Comparison of ENCODE assay signal across 32 cellular contexts in the genomic region with DNA sequence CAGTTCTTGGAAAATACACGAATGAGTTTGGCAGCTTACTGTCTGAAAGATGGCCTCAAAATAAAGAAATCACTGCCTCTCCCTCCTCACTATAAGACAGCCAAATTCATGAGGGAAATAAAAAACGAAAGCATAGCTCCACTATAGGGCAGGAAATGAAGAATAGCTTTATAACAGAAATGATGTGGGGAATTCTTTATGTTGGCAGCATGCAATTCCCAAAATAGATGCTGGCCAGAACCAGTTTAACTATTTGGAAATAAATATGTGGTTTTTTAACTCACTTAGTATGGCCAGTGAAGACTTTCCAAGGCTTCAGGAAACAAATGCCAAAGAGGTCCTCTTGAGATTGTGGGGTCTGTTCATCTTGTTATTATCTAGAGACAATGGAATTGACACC.
"Had no signal": no experiment of that assay in that cellular context is flagged by ENCODE, and none has a peak within 500 bp of the region (broad histone marks: within the 10 kb centered on the region; RNA-seq: fewer than 3 reads in every experiment).

No MANE protein-coding gene starts in this region.

- H3K4me1 ChIP-seq: adrenal gland, gastroesophageal sphincter had no signal

- H3K4me3 ChIP-seq: adrenal gland, esophagus muscularis mucosa, gastroesophageal sphincter had no signal

- H3K4me3 Mint-ChIP-seq: activated CD4-positive, alpha-beta memory T cell treated with anti-CD3 and anti-CD28 coated beads for 36 hours; activated CD4-positive, alpha-beta T cell treated with anti-CD3 and anti-CD28 coated beads for 36 hours; activated CD4-positive, alpha-beta T cell treated with anti-CD3 and anti-CD28 coated beads, Interleukin-2, amount 10 ng/mL, durations not matched to agents 24 days and 14 days; activated CD8-positive, alpha-beta memory T cell treated with anti-CD3 and anti-CD28 coated beads, Interleukin-2, amount 10 ng/mL, durations not matched to agents 7 days and 5 days; activated CD8-positive, alpha-beta T cell treated with anti-CD3 and anti-CD28 coated beads, Interleukin-2, amount 10 ng/mL, durations not matched to agents 7 days and 5 days; activated naive CD4-positive, alpha-beta T cell treated with anti-CD3 and anti-CD28 coated beads for 36 hours; activated naive CD4-positive, alpha-beta T cell treated with anti-CD3 and anti-CD28 coated beads, Interleukin-2, amount 50 U/mL, for 24 hours; activated naive CD8-positive, alpha-beta T cell treated with anti-CD3 and anti-CD28 coated beads for 36 hours; activated naive CD8-positive, alpha-beta T cell treated with anti-CD3 and anti-CD28 coated beads, Interleukin-2, amount 50 U/mL, for 24 hours; activated T-helper 1 cell treated with anti-CD3 and anti-CD28 coated beads, Interleukin-12 subunit alpha, Interleukin-12 subunit beta, Interleukin-2, Interleukin-4 antibody, amounts not matched to agents 30 ng/mL and 10 ng/mL and 1 ng/mL, durations not matched to agents 14 hours and 24 hours and 36 hours; central memory CD8-positive, alpha-beta T cell; effector memory CD8-positive, alpha-beta T cell had no signal

- H3K36me3 ChIP-seq: adrenal gland, brain microvascular endothelial cell, esophagus muscularis mucosa, gastroesophageal sphincter had no signal

- H3K4me1 Mint-ChIP-seq: activated CD4-positive, alpha-beta T cell treated with anti-CD3 and anti-CD28 coated beads for 36 hours; activated CD4-positive, alpha-beta T cell treated with anti-CD3 and anti-CD28 coated beads, Interleukin-2, amount 10 ng/mL, durations not matched to agents 24 days and 14 days; activated CD8-positive, alpha-beta memory T cell treated with anti-CD3 and anti-CD28 coated beads, Interleukin-2, amount 10 ng/mL, durations not matched to agents 7 days and 5 days; activated naive CD4-positive, alpha-beta T cell treated with anti-CD3 and anti-CD28 coated beads, Interleukin-2, amount 50 U/mL, for 24 hours; activated naive CD8-positive, alpha-beta T cell treated with anti-CD3 and anti-CD28 coated beads for 36 hours; activated naive CD8-positive, alpha-beta T cell treated with anti-CD3 and anti-CD28 coated beads, Interleukin-2, amount 50 U/mL, for 24 hours; central memory CD8-positive, alpha-beta T cell had no signal

- H3K9me3 ChIP-seq: adrenal gland, esophagus muscularis mucosa, gastroesophageal sphincter had no signal

- H3K27ac ChIP-seq: adrenal gland, brain microvascular endothelial cell, esophagus muscularis mucosa, gastroesophageal sphincter had no signal

- DNase-seq: activated CD4-positive, alpha-beta memory T cell treated with anti-CD3 and anti-CD28 coated beads for 36 hours; activated CD4-positive, alpha-beta T cell treated with anti-CD3 and anti-CD28 coated beads for 36 hours; activated CD4-positive, alpha-beta T cell treated with anti-CD3 and anti-CD28 coated beads, Interleukin-2, amount 10 ng/mL, durations not matched to agents 24 days and 14 days; activated CD4-positive, CD25-positive, alpha-beta regulatory T cell; activated CD4-positive, CD25-positive, alpha-beta regulatory T cell treated with anti-CD3 and anti-CD28 coated beads, Interleukin-2, amount 50 U/mL, for 72 hours; activated CD8-positive, alpha-beta memory T cell treated with anti-CD3 and anti-CD28 coated beads, Interleukin-2, amount 10 ng/mL, durations not matched to agents 7 days and 5 days; activated CD8-positive, alpha-beta memory T cell treated with anti-CD3 and anti-CD28 coated beads, Interleukin-2, amount 50 U/mL, for 4 hours; activated CD8-positive, alpha-beta T cell treated with anti-CD3 and anti-CD28 coated beads, Interleukin-2, amount 10 ng/mL, durations not matched to agents 7 days and 5 days; activated effector memory CD4-positive, alpha-beta T cell treated with anti-CD3 and anti-CD28 coated beads, Interleukin-2, amount 50 U/mL, for 16 hours; activated naive CD4-positive, alpha-beta T cell treated with anti-CD3 and anti-CD28 coated beads for 36 hours; activated naive CD8-positive, alpha-beta T cell treated with anti-CD3 and anti-CD28 coated beads for 36 hours; activated naive CD8-positive, alpha-beta T cell treated with anti-CD3 and anti-CD28 coated beads, Interleukin-2, amount 50 U/mL, for 24 hours; activated T-cell treated with anti-CD3 and anti-CD28 coated beads, Interleukin-2, amount 50 U/mL, for 1 hour; activated T-cell treated with anti-CD3 and anti-CD28 coated beads, Interleukin-2, amount 50 U/mL, for 48 hours; adrenal gland; amygdala; aorta; brain microvascular endothelial cell; cortex of kidney; dermis blood vessel endothelial cell; effector CD4-positive, alpha-beta T cell; effector memory CD8-positive, alpha-beta T cell; erythroblast; foreskin melanocyte; head of caudate nucleus; T-helper 2 cell had no signal

- ATAC-seq: activated CD4-positive, alpha-beta T cell treated with anti-CD3 and anti-CD28 coated beads for 36 hours; activated CD8-positive, alpha-beta memory T cell treated with anti-CD3 and anti-CD28 coated beads, Interleukin-2, amount 10 ng/mL, durations not matched to agents 7 days and 5 days; activated CD8-positive, alpha-beta T cell treated with anti-CD3 and anti-CD28 coated beads, Interleukin-2, amount 10 ng/mL, durations not matched to agents 7 days and 5 days; activated naive CD8-positive, alpha-beta T cell treated with anti-CD3 and anti-CD28 coated beads, Interleukin-2, amount 50 U/mL, for 24 hours; effector memory CD8-positive, alpha-beta T cell; gastroesophageal sphincter had no signal

- H3K27me3 Mint-ChIP-seq: activated CD4-positive, alpha-beta memory T cell treated with anti-CD3 and anti-CD28 coated beads for 36 hours; activated CD4-positive, alpha-beta T cell treated with anti-CD3 and anti-CD28 coated beads for 36 hours; activated CD4-positive, alpha-beta T cell treated with anti-CD3 and anti-CD28 coated beads, Interleukin-2, amount 10 ng/mL, durations not matched to agents 24 days and 14 days; activated CD8-positive, alpha-beta memory T cell treated with anti-CD3 and anti-CD28 coated beads, Interleukin-2, amount 10 ng/mL, durations not matched to agents 7 days and 5 days; activated naive CD4-positive, alpha-beta T cell treated with anti-CD3 and anti-CD28 coated beads, Interleukin-2, amount 50 U/mL, for 24 hours; activated naive CD8-positive, alpha-beta T cell treated with anti-CD3 and anti-CD28 coated beads for 36 hours; activated naive CD8-positive, alpha-beta T cell treated with anti-CD3 and anti-CD28 coated beads, Interleukin-2, amount 50 U/mL, for 24 hours; central memory CD8-positive, alpha-beta T cell; effector memory CD8-positive, alpha-beta T cell had no signal

- H3K36me3 Mint-ChIP-seq: activated CD4-positive, alpha-beta memory T cell treated with anti-CD3 and anti-CD28 coated beads for 36 hours; activated CD8-positive, alpha-beta memory T cell treated with anti-CD3 and anti-CD28 coated beads, Interleukin-2, amount 10 ng/mL, durations not matched to agents 7 days and 5 days; activated naive CD4-positive, alpha-beta T cell treated with anti-CD3 and anti-CD28 coated beads, Interleukin-2, amount 50 U/mL, for 24 hours; activated naive CD8-positive, alpha-beta T cell treated with anti-CD3 and anti-CD28 coated beads for 36 hours had no signal

- H3K27me3 ChIP-seq: adrenal gland, brain microvascular endothelial cell, esophagus muscularis mucosa, gastroesophageal sphincter had no signal

- H3K27ac Mint-ChIP-seq: activated CD4-positive, alpha-beta memory T cell treated with anti-CD3 and anti-CD28 coated beads for 36 hours; activated CD4-positive, alpha-beta T cell treated with anti-CD3 and anti-CD28 coated beads for 36 hours; activated CD4-positive, alpha-beta T cell treated with anti-CD3 and anti-CD28 coated beads, Interleukin-2, amount 10 ng/mL, durations not matched to agents 24 days and 14 days; activated CD8-positive, alpha-beta memory T cell treated with anti-CD3 and anti-CD28 coated beads, Interleukin-2, amount 10 ng/mL, durations not matched to agents 7 days and 5 days; activated CD8-positive, alpha-beta T cell treated with anti-CD3 and anti-CD28 coated beads, Interleukin-2, amount 10 ng/mL, durations not matched to agents 7 days and 5 days; activated naive CD4-positive, alpha-beta T cell treated with anti-CD3 and anti-CD28 coated beads for 36 hours; activated naive CD4-positive, alpha-beta T cell treated with anti-CD3 and anti-CD28 coated beads, Interleukin-2, amount 50 U/mL, for 24 hours; activated naive CD8-positive, alpha-beta T cell treated with anti-CD3 and anti-CD28 coated beads for 36 hours; activated naive CD8-positive, alpha-beta T cell treated with anti-CD3 and anti-CD28 coated beads, Interleukin-2, amount 50 U/mL, for 24 hours; activated T-helper 1 cell treated with anti-CD3 and anti-CD28 coated beads, Interleukin-12 subunit alpha, Interleukin-12 subunit beta, Interleukin-2, Interleukin-4 antibody, amounts not matched to agents 30 ng/mL and 10 ng/mL and 1 ng/mL, durations not matched to agents 14 hours and 24 hours and 36 hours; activated T-helper 2 cell treated with anti-CD3 and anti-CD28 coated beads, Interferon-gamma antibody, Interleukin-2, Interleukin-4, amounts not matched to agents 10 μg/mL and 5 μg/mL and 100 μg/mL, durations not matched to agents 14 hours and 24 hours and 36 hours; effector memory CD8-positive, alpha-beta T cell had no signal

- H3K9me3 Mint-ChIP-seq: activated CD4-positive, alpha-beta memory T cell treated with anti-CD3 and anti-CD28 coated beads for 36 hours; activated CD4-positive, alpha-beta T cell treated with anti-CD3 and anti-CD28 coated beads, Interleukin-2, amount 10 ng/mL, durations not matched to agents 24 days and 14 days; activated naive CD4-positive, alpha-beta T cell treated with anti-CD3 and anti-CD28 coated beads for 36 hours; activated naive CD8-positive, alpha-beta T cell treated with anti-CD3 and anti-CD28 coated beads for 36 hours; activated naive CD8-positive, alpha-beta T cell treated with anti-CD3 and anti-CD28 coated beads, Interleukin-2, amount 50 U/mL, for 24 hours; activated T-helper 1 cell treated with anti-CD3 and anti-CD28 coated beads, Interleukin-12 subunit alpha, Interleukin-12 subunit beta, Interleukin-2, Interleukin-4 antibody, amounts not matched to agents 30 ng/mL and 10 ng/mL and 1 ng/mL, durations not matched to agents 14 hours and 24 hours and 36 hours; activated T-helper 2 cell treated with anti-CD3 and anti-CD28 coated beads, Interferon-gamma antibody, Interleukin-2, Interleukin-4, amounts not matched to agents 10 μg/mL and 5 μg/mL and 100 μg/mL, durations not matched to agents 14 hours and 24 hours and 36 hours had no signal
